8 cellular contexts compared by ENCODE assay signal in the genomic region with DNA sequence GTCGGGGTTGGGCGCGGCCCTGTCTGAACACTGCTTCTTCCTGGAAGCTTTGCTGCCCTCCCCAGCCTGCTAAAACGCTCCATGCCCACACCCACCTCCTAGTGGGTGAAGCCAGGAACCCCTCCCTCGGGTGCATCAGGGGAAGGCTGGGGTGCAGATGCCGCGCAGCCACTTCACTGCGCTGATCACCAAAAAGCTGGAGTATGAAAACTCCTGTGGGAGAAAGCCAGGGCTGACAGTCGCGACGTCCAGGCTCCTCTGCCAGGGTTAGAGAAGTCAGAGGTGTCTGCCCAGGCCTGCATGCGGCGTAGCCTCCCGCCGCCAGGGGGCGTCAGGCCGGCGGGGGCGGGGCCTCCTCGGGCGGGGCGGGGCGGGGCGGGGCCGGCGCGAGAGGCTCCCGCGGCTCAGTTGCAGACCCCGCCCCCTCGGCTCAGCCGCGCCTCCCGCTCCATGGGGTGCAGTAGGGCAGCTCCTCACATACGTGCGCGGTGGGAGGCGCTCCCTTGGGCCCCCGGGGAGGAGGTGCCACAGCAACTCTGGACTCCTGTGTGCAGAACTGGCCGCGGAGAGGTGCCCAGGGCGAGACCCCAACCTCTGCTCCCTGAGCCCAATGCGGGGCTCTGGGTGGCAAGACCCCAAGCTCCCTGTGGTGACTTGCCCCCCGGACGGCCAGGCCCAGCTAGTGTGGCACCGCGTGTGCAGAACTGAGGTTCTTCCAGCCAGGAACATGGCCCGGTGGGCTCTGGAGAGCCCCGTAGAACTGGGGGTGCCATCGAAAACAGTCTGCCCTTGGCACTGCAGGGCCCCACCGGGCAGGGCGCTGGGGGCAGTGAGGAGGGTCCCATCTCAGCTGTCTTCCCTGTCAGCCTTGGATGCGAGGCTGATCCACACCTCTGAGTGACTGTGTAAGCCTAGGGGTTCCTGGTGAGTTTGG. TPM values are rescaled to one million over a fixed set of nuclear protein-coding genes. Genes with fewer than 3 reads are reported as not detected.
DNase-seq lines count a peak whose midpoint lies in the region; ATAC-seq and TF ChIP-seq lines count a peak whose summit lies in the region.

No MANE protein-coding gene starts in this region.

- peak; percentile 89 for DNase-seq in CMK (ENCODE audit: low read depth)
- DNase-seq in NOMO-1 (lab: John Stamatoyannopoulos, UW; ENCODE audit: unreplicated experiment in 2 of 2): peak; percentile 94
- DNase-seq in activated CD8-positive, alpha-beta memory T cell treated with anti-CD3 and anti-CD28 coated beads, Interleukin-2, amount 50 U/mL, for 1 hour (ENCODE audit: extremely low read depth): peak; percentile 87
- DNase-seq in endothelial cell (ENCODE audit: low spot score): peak; percentile 84
- DNase-seq in mucosa of gallbladder (ENCODE audit: low spot score): peak; percentile 94
- peak; percentile 97 for DNase-seq in stimulated activated CD8-positive, alpha-beta memory T cell treated with anti-CD3 and anti-CD28 coated beads, Interleukin-4, amount 100 ng/mL, for 48 hours

- H3K4me1 Mint-ChIP-seq in endothelial cell (ENCODE audit: unreplicated experiment): peaks cover 13% of the 10 kb centered on the region

- TF ChIP-seq CTCF in endothelial cell (IDR thresholded peaks at IDR 0.05; ENCODE audit: unreplicated experiment): peak; percentile 97

- peak; percentile 46 for ATAC-seq in GM19395 (IDR thresholded peaks at IDR 0.05; ENCODE audit: unreplicated experiment)
- ATAC-seq in HG03520 (IDR thresholded peaks at IDR 0.05; ENCODE audit: unreplicated experiment): peak; percentile 41

- H3K27me3 Mint-ChIP-seq in endothelial cell (ENCODE audit: unreplicated experiment): peaks cover 17% of the 10 kb centered on the region

- no peaks in the 10 kb centered on the region for H3K9me3 Mint-ChIP-seq in endothelial cell (ENCODE audit: unreplicated experiment)

- peaks cover 3% of the 10 kb centered on the region for H3K36me3 Mint-ChIP-seq in endothelial cell (ENCODE audit: low read depth, unreplicated experiment)

- no peak overlapping the region for H3K4me3 Mint-ChIP-seq in endothelial cell (ENCODE audit: unreplicated experiment)

- H3K27ac Mint-ChIP-seq in endothelial cell (ENCODE audit: unreplicated experiment): no peak overlapping the region

RNA-seq across cellular contexts. Expression of a gene that starts 1.8 kb away (rescaled TPM):
- total RNA-seq in endothelial cell (ENCODE audit: unreplicated experiment): 29.2 TPM
- total RNA-seq in mucosa of gallbladder: 91.8 TPM

RNA-seq across cellular contexts. Expression of a gene that starts 6.3 kb away (rescaled TPM):
- total RNA-seq in endothelial cell (ENCODE audit: unreplicated experiment) (1.5 TPM), mucosa of gallbladder (4.0 TPM)

RNA-seq across cellular contexts. Expression of a gene that starts 8.7 kb away (rescaled TPM):
- 5.6 TPM for total RNA-seq in endothelial cell (ENCODE audit: unreplicated experiment)
- 25.6 TPM for total RNA-seq in mucosa of gallbladder

RNA-seq across cellular contexts. Expression of a gene that starts 20.1 kb away (rescaled TPM):
- total RNA-seq in endothelial cell (ENCODE audit: unreplicated experiment) (47.8 TPM), mucosa of gallbladder (56.1 TPM)

RNA-seq across cellular contexts. Expression of a gene that starts 58.8 kb away (rescaled TPM):
- total RNA-seq in endothelial cell (ENCODE audit: unreplicated experiment) (0.77 TPM), mucosa of gallbladder (71.2 TPM)

Comparison
In these comparisons a context has a peak if more than half of its experiments do, and no peak if none do; other contexts are left out.
1. Peak in every context shown above with its lines: DNase-seq and ATAC-seq.